Comparison of ENCODE assay signal across 1 cellular context in the genomic region with DNA sequence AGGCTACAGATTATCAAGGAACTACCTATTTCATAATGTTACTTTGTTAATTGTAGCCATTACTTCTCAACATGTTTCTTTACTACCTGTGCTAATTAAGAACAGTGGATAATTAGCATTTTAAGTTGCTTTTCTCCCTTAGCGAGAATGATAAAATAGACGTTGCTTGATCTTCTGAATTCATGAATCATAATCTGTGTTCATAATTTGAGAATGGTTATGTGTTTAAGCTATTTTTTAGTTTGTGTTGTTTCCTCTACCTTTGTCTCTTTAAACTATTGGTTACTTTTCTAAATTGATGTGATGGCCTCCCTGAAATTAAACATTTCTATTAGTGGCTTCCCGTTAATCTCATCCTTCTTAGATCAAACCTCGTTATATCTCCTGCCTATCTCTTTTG.
TF ChIP-seq lines count a peak whose summit lies in the region.

A gene (plus strand): TSS at position 301 of the 400 bp plus-strand sequence. CDS start 371 bp downstream, outside the sequence.

TF ChIP-seq in GM12891, 5 proteins besides CTCF, POLR2A, EP300 and RAD21:
- TF ChIP-seq POU2F2 (IDR thresholded peaks at IDR 0.05; ENCODE audit: low read depth, low read length) (no peak), TAF1 (IDR thresholded peaks at IDR 0.05; ENCODE audit: low read depth, low read length) (no peak), POLR2AphosphoS5 (IDR thresholded peaks at IDR 0.05; ENCODE audit: low read depth, low read length) (no peak), PAX5 (IDR thresholded peaks at IDR 0.05; ENCODE audit: insufficient read depth, low read length, severe bottlenecking) (no peak), SPI1 (IDR thresholded peaks at IDR 0.05; ENCODE audit: low read depth, low read length) (no peak)
